ENCODE assay signal across 8 cellular contexts in the genomic region with DNA sequence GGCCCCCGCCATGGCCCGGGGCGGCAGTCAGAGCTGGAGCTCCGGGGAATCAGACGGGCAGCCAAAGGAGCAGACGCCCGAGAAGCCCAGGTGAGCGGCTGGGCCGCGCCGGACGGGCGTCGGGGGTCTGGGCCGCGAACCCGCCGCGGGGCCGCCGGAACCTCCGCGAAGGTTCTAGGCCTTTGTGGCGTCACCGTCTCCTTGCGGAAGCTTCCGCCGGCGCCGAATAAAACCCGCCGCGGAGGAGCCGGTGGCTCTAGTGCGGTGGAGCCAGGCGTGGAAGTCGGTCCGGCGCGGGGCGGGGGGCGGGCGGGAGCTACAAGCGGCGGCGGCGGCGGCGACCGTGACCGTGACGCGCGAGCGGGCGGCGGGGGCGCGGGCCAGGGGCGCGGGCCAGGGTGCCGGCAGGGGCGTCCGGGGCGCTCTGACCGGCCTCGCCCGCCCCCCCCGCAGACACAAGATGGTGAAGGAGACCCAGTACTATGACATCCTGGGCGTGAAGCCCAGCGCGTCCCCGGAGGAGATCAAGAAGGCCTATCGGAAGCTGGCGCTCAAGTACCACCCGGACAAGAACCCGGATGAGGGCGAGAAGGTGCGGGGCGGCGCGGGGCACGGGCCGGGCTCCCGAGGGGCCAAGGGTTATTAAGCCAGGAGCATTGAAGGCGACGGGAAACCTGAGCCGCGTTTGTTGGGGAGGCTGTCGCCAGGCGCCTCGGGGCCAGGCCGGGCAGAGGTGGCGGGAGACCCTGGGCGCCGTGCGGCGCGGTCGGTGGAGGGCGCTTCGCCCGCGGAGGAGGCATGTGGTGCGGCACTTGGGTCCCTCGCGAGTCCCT. TPM values are rescaled to one million over a fixed set of nuclear protein-coding genes. Genes with fewer than 3 reads are reported as not detected.
DNase-seq lines count a peak whose midpoint lies in the region; ATAC-seq and TF ChIP-seq lines count a peak whose summit lies in the region.

A gene (plus strand): TSS at position 259 of the 833 bp plus-strand sequence. CDS start 202 bp downstream, at position 461.

- H3K4me1 Mint-ChIP-seq in activated CD4-positive, alpha-beta T cell treated with anti-CD3 and anti-CD28 coated beads for 36 hours: peaks cover 29% of the 10 kb centered on the region
- peaks cover 10% of the 10 kb centered on the region for H3K4me1 Mint-ChIP-seq in nephron progenitor cell

- no peak for TF ChIP-seq POLR2A in HCT116 (IDR thresholded peaks at IDR 0.05; ENCODE audit: borderline replicate concordance, extremely low read depth, insufficient read depth, insufficient read length)

- H3K27me3 Mint-ChIP-seq in activated CD4-positive, alpha-beta T cell treated with anti-CD3 and anti-CD28 coated beads for 36 hours: no peaks in the 10 kb centered on the region
- peaks cover 34% of the 10 kb centered on the region for H3K27me3 Mint-ChIP-seq in nephron progenitor cell (ENCODE audit: low read depth, poor library complexity)

- H3K4me2 ChIP-seq in HCT116 (ENCODE audit: low read length): peak within 1 kb of the TSS; percentile 95

- no peaks in the 10 kb centered on the region for H3K9me3 Mint-ChIP-seq in activated CD4-positive, alpha-beta T cell treated with anti-CD3 and anti-CD28 coated beads for 36 hours (ENCODE audit: low read depth)
- H3K9me3 Mint-ChIP-seq in nephron progenitor cell: no peaks in the 10 kb centered on the region

- CTCF ChIA-PET in HCT116 (lab: Charles Lee): interaction anchor here (1.1 to 1.2 kb wide), 2 partner anchors 35 to 152 kb away, joined by 3 read pairs; a partner anchor contains a TSS
- CTCF ChIA-PET in activated CD4-positive, alpha-beta T cell treated with anti-CD3 and anti-CD28 coated beads for 36 hours (lab: Charles Lee): interaction anchor here (0.6 to 2.0 kb wide), 14 partner anchors 10 to 229 kb away, joined by 3 to 8 read pairs (median 4); a partner anchor contains a TSS

- ATAC-seq in HCT116 (peak; percentile 66), GM21367 (IDR thresholded peaks at IDR 0.05; ENCODE audit: unreplicated experiment) (no peak), HG02642 (IDR thresholded peaks at IDR 0.05; ENCODE audit: poor library complexity, unreplicated experiment) (no peak)
- peak; percentile 66 for ATAC-seq in activated CD4-positive, alpha-beta T cell treated with anti-CD3 and anti-CD28 coated beads for 36 hours

- H3K27ac ChIP-seq in HCT116 (ENCODE audit: low read depth, low read length): peak within 1 kb of the TSS; percentile 98

- POLR2A ChIA-PET in HCT116 (lab: Charles Lee): interaction anchor here (0.6 to 3.8 kb wide), 4 partner anchors 31 to 275 kb away, joined by 3 to 23 read pairs (median 3); a partner anchor contains a TSS
- POLR2A ChIA-PET in activated CD4-positive, alpha-beta T cell treated with anti-CD3 and anti-CD28 coated beads for 36 hours (lab: Charles Lee): interaction anchor here (0.6 to 1.4 kb wide), 4 partner anchors 35 to 174 kb away, joined by 3 to 6 read pairs (median 3); a partner anchor contains a TSS

- no peak within 1 kb of the TSS for H2AFZ ChIP-seq in HCT116 (ENCODE audit: low read depth, low read length, poor library complexity, severe bottlenecking)

- TF ChIP-seq CTCF in HCT116 (IDR thresholded peaks at IDR 0.05 in 2 of 3, conservative IDR thresholded peaks at IDR 0.05 in 1 of 3; ENCODE audit: borderline replicate concordance in 1 of 3, insufficient read depth in 1 of 3, low read depth in 2 of 3, low read length in 2 of 3) (peak in 1 of 3 experiments; percentile 24; a peak in 1 of 6 replicates), nephron progenitor cell (IDR thresholded peaks at IDR 0.05) (no peak)

- no peaks in the 10 kb centered on the region for H3K9me2 ChIP-seq in HCT116 (ENCODE audit: insufficient read depth)

- no peaks in the 10 kb centered on the region for H3K9me3 ChIP-seq in HCT116 (ENCODE audit: control insufficient read depth in 1 of 2, insufficient read depth in 1 of 2, low read depth in 1 of 2, low read length in 2 of 2)

- H4K20me1 ChIP-seq in HCT116 (ENCODE audit: insufficient read depth): no peaks in the 10 kb centered on the region

- DNase-seq in HCT116 (ENCODE audit: low read depth, low spot score): no peak
- peak; percentile 74 for DNase-seq in activated CD4-positive, alpha-beta T cell treated with anti-CD3 and anti-CD28 coated beads for 36 hours
- DNase-seq in cerebellum (ENCODE audit: low spot score): peak; percentile 71
- peak; percentile 39 for DNase-seq in kidney tubule cell (ENCODE audit: low spot score)
- peak; percentile 64 to 66 for DNase-seq in stimulated activated CD4-positive, alpha-beta T cell treated with anti-CD3 and anti-CD28 coated beads, Interleukin-2, amount 100 ng/mL, for 24 hours
- no peak for DNase-seq in nephron progenitor cell

- peaks cover 49% of the 10 kb centered on the region for H3K79me2 ChIP-seq in HCT116 (ENCODE audit: insufficient read depth, low read length)

- peak within 1 kb of the TSS; percentile 65 to 75 for H3K4me3 ChIP-seq in HCT116 (replicated peaks in 1 of 2; ENCODE audit: low read depth in 1 of 2, low read length in 2 of 2)

- peaks cover 8 to 23% of the 10 kb centered on the region in 2 experiments for H3K4me1 ChIP-seq in HCT116 (ENCODE audit: control insufficient read depth in 1 of 2, insufficient read depth in 2 of 2, low read length in 2 of 2)

- TF ChIP-seq RAD21 in HCT116 (IDR thresholded peaks at IDR 0.05; ENCODE audit: low read depth): 0 out of 2 replicates have a peak, but pooled peaks have one; percentile 11

- BruUV-seq in HCT116 (replicated peaks; lab: Mats Ljungman, UMichigan): no TSS peak

- peaks cover 12% of the 10 kb centered on the region for H3K36me3 Mint-ChIP-seq in activated CD4-positive, alpha-beta T cell treated with anti-CD3 and anti-CD28 coated beads for 36 hours (ENCODE audit: low read depth)
- no peaks in the 10 kb centered on the region for H3K36me3 Mint-ChIP-seq in nephron progenitor cell (ENCODE audit: low read depth)

- peak within 1 kb of the TSS; percentile 91 for H3K9ac ChIP-seq in HCT116 (ENCODE audit: low read length)

- H3K36me3 ChIP-seq in HCT116 (ENCODE audit: control insufficient read depth in 1 of 2, insufficient read depth in 2 of 2, low read length in 2 of 2): peaks cover 2 to 23% of the 10 kb centered on the region in 2 experiments; a peak in 3 of 4 replicates

- H3K27ac Mint-ChIP-seq in activated CD4-positive, alpha-beta T cell treated with anti-CD3 and anti-CD28 coated beads for 36 hours: peak within 1 kb of the TSS; percentile 86
- H3K27ac Mint-ChIP-seq in nephron progenitor cell: no peak within 1 kb of the TSS

- H3K27me3 ChIP-seq in HCT116 (ENCODE audit: insufficient read depth, low read length): no peaks in the 10 kb centered on the region

- H3K4me3 Mint-ChIP-seq in activated CD4-positive, alpha-beta T cell treated with anti-CD3 and anti-CD28 coated beads for 36 hours: peak within 1 kb of the TSS; percentile 83
- no peak within 1 kb of the TSS for H3K4me3 Mint-ChIP-seq in nephron progenitor cell

- intact Hi-C loops in HCT116 (cut with micrococcal nuclease): no loop called here
- intact Hi-C loops in activated CD4-positive, alpha-beta T cell treated with anti-CD3 and anti-CD28 coated beads for 36 hours (cut with DNase I, micrococcal nuclease): loop anchor here in 1 of 2 experiments (1.0 kb wide), 3 partner anchors 35 to 174 kb away; a partner anchor contains a TSS

- RAD21 ChIA-PET in HCT116 (lab: Charles Lee; ENCODE audit: low non-redundant PET in 1 of 2, low total read pairs in 2 of 2, uncharacterized antibody in 2 of 2, unreplicated experiment in 2 of 2): interaction anchor here in 1 of 2 experiments (0.5 kb wide), 1 partner anchor 134 kb away, joined by 3 read pairs; no protein-coding TSS in a partner anchor

TF ChIP-seq in HCT116, 20 proteins besides CTCF, POLR2A, EP300 and RAD21 (continues in another document):
- peak; percentile 5 for TF ChIP-seq TCF7L2 (IDR thresholded peaks at IDR 0.05; ENCODE audit: borderline replicate concordance, extremely low read depth, insufficient read depth, insufficient read length)
- TF ChIP-seq FOSL1 (IDR thresholded peaks at IDR 0.05; ENCODE audit: low read depth): no peak
- TF ChIP-seq, protein P1, sequence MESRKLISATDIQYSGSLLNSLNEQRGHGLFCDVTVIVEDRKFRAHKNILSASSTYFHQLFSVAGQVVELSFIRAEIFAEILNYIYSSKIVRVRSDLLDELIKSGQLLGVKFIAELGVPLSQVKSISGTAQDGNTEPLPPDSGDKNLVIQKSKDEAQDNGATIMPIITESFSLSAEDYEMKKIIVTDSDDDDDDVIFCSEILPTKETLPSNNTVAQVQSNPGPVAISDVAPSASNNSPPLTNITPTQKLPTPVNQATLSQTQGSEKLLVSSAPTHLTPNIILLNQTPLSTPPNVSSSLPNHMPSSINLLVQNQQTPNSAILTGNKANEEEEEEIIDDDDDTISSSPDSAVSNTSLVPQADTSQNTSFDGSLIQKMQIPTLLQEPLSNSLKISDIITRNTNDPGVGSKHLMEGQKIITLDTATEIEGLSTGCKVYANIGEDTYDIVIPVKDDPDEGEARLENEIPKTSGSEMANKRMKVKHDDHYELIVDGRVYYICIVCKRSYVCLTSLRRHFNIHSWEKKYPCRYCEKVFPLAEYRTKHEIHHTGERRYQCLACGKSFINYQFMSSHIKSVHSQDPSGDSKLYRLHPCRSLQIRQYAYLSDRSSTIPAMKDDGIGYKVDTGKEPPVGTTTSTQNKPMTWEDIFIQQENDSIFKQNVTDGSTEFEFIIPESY (IDR thresholded peaks at IDR 0.05; ENCODE audit: extremely low read depth, insufficient replicate concordance, low read length): no peak
- TF ChIP-seq, protein P2, sequence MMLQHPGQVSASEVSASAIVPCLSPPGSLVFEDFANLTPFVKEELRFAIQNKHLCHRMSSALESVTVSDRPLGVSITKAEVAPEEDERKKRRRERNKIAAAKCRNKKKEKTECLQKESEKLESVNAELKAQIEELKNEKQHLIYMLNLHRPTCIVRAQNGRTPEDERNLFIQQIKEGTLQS (IDR thresholded peaks at IDR 0.05): no peak
- peak; percentile 20 for TF ChIP-seq YY1 (IDR thresholded peaks at IDR 0.05; ENCODE audit: extremely low read depth, insufficient replicate concordance, low read depth, low read length)
- TF ChIP-seq CBX3 (IDR thresholded peaks at IDR 0.05; ENCODE audit: low read depth): no peak
- TF ChIP-seq SIN3A (IDR thresholded peaks at IDR 0.05; ENCODE audit: low read depth): no peak
- TF ChIP-seq POLR2AphosphoS5 (IDR thresholded peaks at IDR 0.05; ENCODE audit: low read depth, low read length): peak; percentile 28; the same call in 1 of the 2 replicates
- no peak for TF ChIP-seq ELF1 (IDR thresholded peaks at IDR 0.05; ENCODE audit: borderline replicate concordance, low read depth)
- no peak for TF ChIP-seq SRF (IDR thresholded peaks at IDR 0.05; ENCODE audit: low read depth)

RNA-seq across cellular contexts. Expression of the gene that starts here (rescaled TPM):
- total RNA-seq in HCT116 (2021; ENCODE audit: unreplicated experiment): 66.6 TPM
- 34.6 and 39.8 TPM in 2 replicates for polyA plus RNA-seq in HCT116 (2012)
- 10 to 100 TPM; 38.6 to 41.5 TPM for total RNA-seq in activated CD4-positive, alpha-beta T cell treated with anti-CD3 and anti-CD28 coated beads for 36 hours
- total RNA-seq in cerebellum: 26.5 TPM

Comparison
In these comparisons a context has a peak if more than half of its experiments do, and no peak if none do; other contexts are left out.
1. ATAC-seq: peak in HCT116 (single experiment) and activated CD4-positive, alpha-beta T cell treated with anti-CD3 and anti-CD28 coated beads for 36 hours (single experiment); none in GM21367 (single experiment) and HG02642 (single experiment).
2. DNase-seq: peak in activated CD4-positive, alpha-beta T cell treated with anti-CD3 and anti-CD28 coated beads for 36 hours (single experiment), cerebellum (single experiment), kidney tubule cell (single experiment) and stimulated activated CD4-positive, alpha-beta T cell treated with anti-CD3 and anti-CD28 coated beads, Interleukin-2, amount 100 ng/mL, for 24 hours (2 of 2); none in HCT116 (single experiment) and nephron progenitor cell (single experiment).